Comparison of ENCODE assay signal across 9 cellular contexts in the genomic region with DNA sequence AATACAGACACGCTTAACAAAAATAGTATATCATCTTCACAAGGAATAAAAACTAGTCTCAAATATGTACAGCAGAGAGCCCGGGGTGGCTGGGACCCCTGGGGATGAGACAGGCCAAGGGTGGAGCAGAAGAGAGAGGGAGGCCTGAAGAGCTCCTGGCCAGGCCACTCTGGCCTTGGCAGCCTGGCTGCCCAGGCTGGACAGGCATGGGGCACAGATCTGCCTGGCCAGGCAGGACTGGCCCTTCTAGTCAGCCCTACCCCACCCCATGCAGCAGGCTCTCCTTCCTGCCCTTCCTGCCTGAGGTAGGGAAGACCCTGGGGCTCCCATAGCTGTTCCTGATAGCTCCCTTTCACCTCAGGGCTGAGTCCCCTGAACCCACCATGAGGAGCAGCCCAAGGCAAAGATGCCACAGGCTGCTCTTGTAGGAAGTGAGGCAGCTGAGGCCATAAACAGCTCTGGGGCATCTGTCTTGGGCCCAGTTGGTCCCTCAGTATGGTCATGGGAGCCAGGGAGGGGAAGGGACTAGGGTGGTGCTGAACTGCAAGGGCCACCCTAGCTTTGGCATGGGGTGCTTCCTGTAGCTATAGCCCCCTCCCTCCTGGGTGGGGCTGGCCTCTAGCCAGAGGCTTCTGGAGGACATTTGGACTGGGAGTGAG. TPM values are rescaled to one million over a fixed set of nuclear protein-coding genes. Genes with fewer than 3 reads are reported as not detected.
DNase-seq lines count a peak whose midpoint lies in the region; ATAC-seq, FAIRE-seq and TF ChIP-seq lines count a peak whose summit lies in the region.
"Had no signal": no experiment of that assay in that cellular context is flagged by ENCODE, and none has a peak within 500 bp of the region (broad histone marks: within the 10 kb centered on the region; RNA-seq: fewer than 3 reads in every experiment).

No MANE protein-coding gene starts in this region.

- H3K9ac ChIP-seq in astrocyte (ENCODE audit: low read length) (no peak overlapping the region), mesenchymal stem cell (ENCODE audit: low read length) (peak overlapping the region; percentile 57)

- peak overlapping the region; percentile 6 to 84 for H2BK12ac ChIP-seq in mesenchymal stem cell (ENCODE audit: low read length in 2 of 2)

- no peak overlapping the region for H2BK120ac ChIP-seq in mesenchymal stem cell (ENCODE audit: low read depth, low read length)

- no peak overlapping the region for H2BK15ac ChIP-seq in mesenchymal stem cell (ENCODE audit: low read depth, poor library complexity, severe bottlenecking)

- TF ChIP-seq CTCF in astrocyte (IDR thresholded peaks at IDR 0.05; ENCODE audit: insufficient read depth, low read depth, low read length) (no peak), type B pancreatic cell (conservative IDR thresholded peaks at IDR 0.05) (no peak)

- H2AK5ac ChIP-seq in mesenchymal stem cell (ENCODE audit: low read length, severe bottlenecking): peak overlapping the region; percentile 47

- peaks cover 92% of the 10 kb centered on the region for H3K4me1 Mint-ChIP-seq in activated T-cell treated with anti-CD3 and anti-CD28 coated beads, Interleukin-2, amount 50 U/mL, for 72 hours (ENCODE audit: low read depth)
- H3K4me1 Mint-ChIP-seq in astrocyte (ENCODE audit: low read depth, unreplicated experiment): peaks cover 24% of the 10 kb centered on the region
- H3K4me1 Mint-ChIP-seq in type B pancreatic cell (ENCODE audit: unreplicated experiment): peaks cover 63% of the 10 kb centered on the region

- peak overlapping the region; percentile 19 to 83 for H3K4ac ChIP-seq in mesenchymal stem cell (ENCODE audit: low read depth in 1 of 2, low read length in 2 of 2)

- no peak overlapping the region for H3K4me2 ChIP-seq in astrocyte (ENCODE audit: low read length)
- no peak overlapping the region for H3K4me2 ChIP-seq in mesenchymal stem cell (ENCODE audit: low read length, poor library complexity, severe bottlenecking)
- H3K4me2 ChIP-seq: smooth muscle cell had no signal

- no peak for FAIRE-seq in astrocyte (lab: Jason Lieb, UNC)

- no peaks in the 10 kb centered on the region for H3K27me3 Mint-ChIP-seq in activated T-cell treated with anti-CD3 and anti-CD28 coated beads, Interleukin-2, amount 50 U/mL, for 72 hours (ENCODE audit: low read depth)
- H3K27me3 Mint-ChIP-seq in astrocyte (ENCODE audit: low read depth, unreplicated experiment): no peaks in the 10 kb centered on the region
- H3K27me3 Mint-ChIP-seq in type B pancreatic cell: no peaks in the 10 kb centered on the region

- peaks cover 1 to 28% of the 10 kb centered on the region in 2 donors for H3K36me3 Mint-ChIP-seq in activated T-cell treated with anti-CD3 and anti-CD28 coated beads, Interleukin-2, amount 50 U/mL, for 72 hours (ENCODE audit: insufficient read depth in 2 of 2)
- H3K36me3 Mint-ChIP-seq in astrocyte (ENCODE audit: low read depth, unreplicated experiment) (peaks cover 29% of the 10 kb centered on the region), type B pancreatic cell (peaks cover 19% of the 10 kb centered on the region)

- H3K27ac Mint-ChIP-seq in activated T-cell treated with anti-CD3 and anti-CD28 coated beads, Interleukin-2, amount 50 U/mL, for 72 hours: peak overlapping the region; percentile 82
- H3K27ac Mint-ChIP-seq in astrocyte (ENCODE audit: unreplicated experiment) (peak overlapping the region; percentile 43), type B pancreatic cell (peak overlapping the region; percentile 90)

- no peak for DNase-seq in activated T-cell treated with anti-CD3 and anti-CD28 coated beads, Interleukin-2, amount 50 U/mL, for 72 hours
- no peak for DNase-seq in activated T-cell treated with anti-CD3 and anti-CD28 coated beads, Interleukin-2, amount 50 U/mL, for 1 hour
- DNase-seq in astrocyte (ENCODE audit: low read depth) (no peak), mesenchymal stem cell (no peak), type B pancreatic cell (ENCODE audit: extremely low spot score, unreplicated experiment) (no peak), superior temporal gyrus (ENCODE audit: extremely low spot score) (no peak)

- peak overlapping the region in 1 of 2 experiments; percentile 84 for H3K23ac ChIP-seq in mesenchymal stem cell (ENCODE audit: low read length in 2 of 2)

- no peaks in the 10 kb centered on the region for H3K9me3 Mint-ChIP-seq in activated T-cell treated with anti-CD3 and anti-CD28 coated beads, Interleukin-2, amount 50 U/mL, for 72 hours
- H3K9me3 Mint-ChIP-seq in astrocyte (ENCODE audit: unreplicated experiment) (no peaks in the 10 kb centered on the region), type B pancreatic cell (no peaks in the 10 kb centered on the region)

- H3K4me3 ChIP-seq in astrocyte (ENCODE audit: insufficient read depth, low read depth, low read length) (no peak overlapping the region), mesenchymal stem cell (ENCODE audit: insufficient read depth in 1 of 2, low read depth in 1 of 2, low read length in 2 of 2) (no peak overlapping the region)
- H3K4me3 ChIP-seq: smooth muscle cell had no signal

- H3K14ac ChIP-seq in mesenchymal stem cell (ENCODE audit: low read length in 2 of 2): peak overlapping the region in 1 of 2 experiments; percentile 93

- no peak for ATAC-seq in activated T-cell treated with anti-CD3 and anti-CD28 coated beads, Interleukin-2, amount 50 U/mL, for 72 hours (replicated peaks in 1 of 2)
- ATAC-seq in GM18870 (IDR thresholded peaks at IDR 0.05; ENCODE audit: unreplicated experiment) (no peak), GM21367 (IDR thresholded peaks at IDR 0.05; ENCODE audit: unreplicated experiment) (no peak)

- H3K4me1 ChIP-seq in astrocyte (ENCODE audit: insufficient read depth, low read length): peaks cover 11% of the 10 kb centered on the region
- H3K4me1 ChIP-seq in mesenchymal stem cell (ENCODE audit: control insufficient read depth, insufficient read depth, low read depth, low read length): peaks cover 54% of the 10 kb centered on the region

- peak overlapping the region; percentile 15 to 83 for H3K18ac ChIP-seq in mesenchymal stem cell (ENCODE audit: low read depth in 1 of 2, low read length in 2 of 2)

- H2AFZ ChIP-seq in astrocyte (ENCODE audit: low read depth, low read length): no peak overlapping the region
- H2AFZ ChIP-seq in mesenchymal stem cell (ENCODE audit: low read depth, low read length): no peak overlapping the region

- peak overlapping the region; percentile 9 for H4K8ac ChIP-seq in mesenchymal stem cell (ENCODE audit: low read length)

- peaks cover 41% of the 10 kb centered on the region for H3K79me2 ChIP-seq in astrocyte (ENCODE audit: insufficient read depth, low read length)

- peaks cover 15% of the 10 kb centered on the region for H3K79me1 ChIP-seq in mesenchymal stem cell (replicated peaks; ENCODE audit: low read length, poor library complexity, severe bottlenecking)

- H3K27me3 ChIP-seq in astrocyte (ENCODE audit: insufficient read depth, low read length) (no peaks in the 10 kb centered on the region), mesenchymal stem cell (ENCODE audit: control insufficient read depth in 1 of 2, insufficient read depth in 1 of 2, low read length in 2 of 2) (no peaks in the 10 kb centered on the region)

- no peak overlapping the region for H3K4me3 Mint-ChIP-seq in activated T-cell treated with anti-CD3 and anti-CD28 coated beads, Interleukin-2, amount 50 U/mL, for 72 hours
- H3K4me3 Mint-ChIP-seq in astrocyte (ENCODE audit: unreplicated experiment): no peak overlapping the region
- peak overlapping the region; percentile 17 for H3K4me3 Mint-ChIP-seq in type B pancreatic cell

- H2BK5ac ChIP-seq in mesenchymal stem cell (ENCODE audit: low read depth, low read length, poor library complexity, severe bottlenecking): no peak overlapping the region

- H4K20me1 ChIP-seq in astrocyte (ENCODE audit: insufficient read depth, low read length): peaks cover 26% of the 10 kb centered on the region

- peak overlapping the region; percentile 77 for H4K91ac ChIP-seq in mesenchymal stem cell (ENCODE audit: low read length)

- peaks cover 18% of the 10 kb centered on the region for H3K36me3 ChIP-seq in astrocyte (ENCODE audit: insufficient read depth, low read length)
- H3K36me3 ChIP-seq in mesenchymal stem cell (ENCODE audit: control insufficient read depth in 1 of 2, insufficient read depth in 2 of 2, low read depth in 1 of 2, low read length in 2 of 2): peaks cover 55 to 64% of the 10 kb centered on the region in 2 experiments

- H3K9me3 ChIP-seq in astrocyte (ENCODE audit: insufficient read depth, low read depth, low read length): no peaks in the 10 kb centered on the region
- H3K9me3 ChIP-seq in mesenchymal stem cell (ENCODE audit: control insufficient read depth, low read length): no peaks in the 10 kb centered on the region

- 88% methylated on average over 1 of the region's 2 CpGs for WGBS in mesenchymal stem cell

- H3K27ac ChIP-seq in astrocyte (ENCODE audit: low read depth, low read length) (no peak overlapping the region), mesenchymal stem cell (ENCODE audit: low read length, poor library complexity, severe bottlenecking) (peak overlapping the region; percentile 31)

RNA-seq across cellular contexts. Expression of a gene that starts 27.1 kb away (rescaled TPM):
- total RNA-seq in activated T-cell treated with anti-CD3 and anti-CD28 coated beads, Interleukin-2, amount 50 U/mL, for 72 hours: not detected
- not detected in 2 replicates for total RNA-seq in astrocyte
- not detected for polyA plus RNA-seq in mesenchymal stem cell (2013, experiment 1 of 2)
- polyA plus RNA-seq in mesenchymal stem cell (2013, experiment 2 of 2): not detected
- total RNA-seq in type B pancreatic cell (ENCODE audit: low replicate concordance): not detected in 2 replicates
- total RNA-seq: smooth muscle cell had no signal

RNA-seq across cellular contexts. Expression of a gene that starts 57.8 kb away (rescaled TPM):
- total RNA-seq in activated T-cell treated with anti-CD3 and anti-CD28 coated beads, Interleukin-2, amount 50 U/mL, for 72 hours: 100 to 1,000 TPM; 120 to 152 TPM
- total RNA-seq in astrocyte (103 and 149 TPM in 2 replicates), type B pancreatic cell (ENCODE audit: low replicate concordance) (142 and 243 TPM in 2 replicates)
- 116 TPM for polyA plus RNA-seq in mesenchymal stem cell (2013, experiment 1 of 2)
- 114 TPM for polyA plus RNA-seq in mesenchymal stem cell (2013, experiment 2 of 2)

RNA-seq across cellular contexts. Expression of a gene that starts 59.7 kb away (rescaled TPM):
- total RNA-seq in activated T-cell treated with anti-CD3 and anti-CD28 coated beads, Interleukin-2, amount 50 U/mL, for 72 hours: 1 to 10 TPM in 1 of 2 donors, under 1 TPM in 1; 0.84 to 2.0 TPM
- 73.7 and 76.7 TPM in 2 replicates for total RNA-seq in astrocyte
- 260 TPM for polyA plus RNA-seq in mesenchymal stem cell (2013, experiment 1 of 2)
- 254 TPM for polyA plus RNA-seq in mesenchymal stem cell (2013, experiment 2 of 2)
- 472 and 516 TPM in 2 replicates for total RNA-seq in type B pancreatic cell (ENCODE audit: low replicate concordance)

Comparison
In these comparisons a context has a peak if more than half of its experiments do, and no peak if none do; other contexts are left out.
1. RNA of a gene that starts 59.7 kb away (total RNA-seq): 472 to 516 TPM in type B pancreatic cell and 73.7 to 76.7 TPM in astrocyte; 0.84 to 2.0 TPM in activated T-cell treated with anti-CD3 and anti-CD28 coated beads, Interleukin-2, amount 50 U/mL, for 72 hours; every median in the first group is over 10 times any median in the second.
2. Peak in every context shown above with its lines, with median percentiles within 50 percentile points of each other: H3K27ac Mint-ChIP-seq.